ENCODE assay signal across 8 cellular contexts in genomic region chr1:61053712-61054608, GRCh38. TPM values are rescaled to one million over a fixed set of nuclear protein-coding genes. Genes with fewer than 3 reads are reported as not detected.
DNase-seq lines count a peak whose midpoint lies in the region; ATAC-seq and TF ChIP-seq lines count a peak whose summit lies in the region.

No MANE protein-coding gene starts in this region.

- peak overlapping the region; percentile 86 for H3K4me3 Mint-ChIP-seq in T-helper 17 cell
- H3K4me3 Mint-ChIP-seq in natural killer cell treated with Interleukin-12 subunit alpha and Interleukin-12 subunit beta and Interleukin-15 and Interleukin-18, amount 100 ng/mL, for 72 hours: peak overlapping the region; percentile 84

- no peaks in the 10 kb centered on the region for H3K9me3 Mint-ChIP-seq in natural killer cell treated with Interleukin-12 subunit alpha and Interleukin-12 subunit beta and Interleukin-15 and Interleukin-18, amount 100 ng/mL, for 72 hours

- 37% methylated on average over 11 to 17 of the region's 55 CpGs for WGBS in esophagus squamous epithelium, 2 donors

- H3K27me3 Mint-ChIP-seq in T-helper 17 cell: peaks cover 40% of the 10 kb centered on the region
- peaks cover 43 to 62% of the 10 kb centered on the region in 2 donors for H3K27me3 Mint-ChIP-seq in natural killer cell treated with Interleukin-12 subunit alpha and Interleukin-12 subunit beta and Interleukin-15 and Interleukin-18, amount 100 ng/mL, for 72 hours

- peak in 1 of 6 experiments; percentile 1 for TF ChIP-seq CTCF in esophagus squamous epithelium (IDR thresholded peaks at IDR 0.05)

- H3K27ac Mint-ChIP-seq in T-helper 17 cell: no peak overlapping the region
- H3K27ac Mint-ChIP-seq in natural killer cell treated with Interleukin-12 subunit alpha and Interleukin-12 subunit beta and Interleukin-15 and Interleukin-18, amount 100 ng/mL, for 72 hours: no peak overlapping the region

- H3K4me1 ChIP-seq in esophagus squamous epithelium: peaks cover 17 to 84% (median 39%) of the 10 kb centered on the region in 3 donors

- peaks cover 2% of the 10 kb centered on the region for H3K36me3 Mint-ChIP-seq in T-helper 17 cell (ENCODE audit: low read depth)
- H3K36me3 Mint-ChIP-seq in natural killer cell treated with Interleukin-12 subunit alpha and Interleukin-12 subunit beta and Interleukin-15 and Interleukin-18, amount 100 ng/mL, for 72 hours: no peaks in the 10 kb centered on the region

- peaks cover 21% of the 10 kb centered on the region for H3K4me1 Mint-ChIP-seq in T-helper 17 cell
- H3K4me1 Mint-ChIP-seq in natural killer cell treated with Interleukin-12 subunit alpha and Interleukin-12 subunit beta and Interleukin-15 and Interleukin-18, amount 100 ng/mL, for 72 hours (ENCODE audit: low read depth in 2 of 2): peaks cover 13 to 18% of the 10 kb centered on the region in 2 donors

- no peaks in the 10 kb centered on the region for H3K27me3 ChIP-seq in esophagus squamous epithelium

- intact Hi-C loops in esophagus squamous epithelium (cut with DNase I): loop anchor here (10.0 kb wide), 1 partner anchor 401 kb away; no protein-coding TSS in a partner anchor

- H3K9me3 ChIP-seq in T-helper 17 cell (ENCODE audit: control insufficient read depth, low read length, poor library complexity, severe bottlenecking) (no peaks in the 10 kb centered on the region), esophagus squamous epithelium (no peaks in the 10 kb centered on the region)

- no peaks in the 10 kb centered on the region for H3K36me3 ChIP-seq in esophagus squamous epithelium

- TF ChIP-seq POLR2A in esophagus squamous epithelium (IDR thresholded peaks at IDR 0.05): no peak

- H3K4me3 ChIP-seq in esophagus squamous epithelium: peak overlapping the region; percentile 29 to 63 (median 44)

- no peak for ATAC-seq in T-helper 17 cell
- no peak for ATAC-seq in natural killer cell treated with Interleukin-12 subunit alpha and Interleukin-12 subunit beta and Interleukin-15 and Interleukin-18, amount 100 ng/mL, for 72 hours
- ATAC-seq in HG03095 (IDR thresholded peaks at IDR 0.05; ENCODE audit: unreplicated experiment): no peak
- ATAC-seq in GM21367 (IDR thresholded peaks at IDR 0.05; ENCODE audit: unreplicated experiment): no peak
- no peak for ATAC-seq in HG02852 (IDR thresholded peaks at IDR 0.05; ENCODE audit: unreplicated experiment)

- DNase-seq in DMS53 (lab: John Stamatoyannopoulos, UW) (peak; percentile 70), T-helper 17 cell (peak in 1 of 3 donors; percentile 16), esophagus squamous epithelium (lab: John Stamatoyannopoulos, UW) (no peak), dedifferentiated amniotic fluid mesenchymal stem cell (ENCODE audit: extremely low spot score) (no peak)
- DNase-seq in natural killer cell treated with Interleukin-12 subunit alpha and Interleukin-12 subunit beta and Interleukin-15 and Interleukin-18, amount 100 ng/mL, for 72 hours (ENCODE audit: low spot score): no peak

- H3K27ac ChIP-seq in esophagus squamous epithelium: peak overlapping the region; percentile 38 to 99 (median 86)

RNA-seq across cellular contexts. Expression of gene NFIA, which starts 28.4 kb away (rescaled TPM):
- total RNA-seq in T-helper 17 cell (1 to 10 TPM; 5.0 to 5.2 TPM), esophagus squamous epithelium (10 to 100 TPM; 27.9 to 79.9 (median 36.7) TPM)
- total RNA-seq in natural killer cell treated with Interleukin-12 subunit alpha and Interleukin-12 subunit beta and Interleukin-15 and Interleukin-18, amount 100 ng/mL, for 72 hours: 1 to 10 TPM in 1 of 2 donors, under 1 TPM in 1; 0.14 to 7.3 TPM
